In the genomic region with DNA sequence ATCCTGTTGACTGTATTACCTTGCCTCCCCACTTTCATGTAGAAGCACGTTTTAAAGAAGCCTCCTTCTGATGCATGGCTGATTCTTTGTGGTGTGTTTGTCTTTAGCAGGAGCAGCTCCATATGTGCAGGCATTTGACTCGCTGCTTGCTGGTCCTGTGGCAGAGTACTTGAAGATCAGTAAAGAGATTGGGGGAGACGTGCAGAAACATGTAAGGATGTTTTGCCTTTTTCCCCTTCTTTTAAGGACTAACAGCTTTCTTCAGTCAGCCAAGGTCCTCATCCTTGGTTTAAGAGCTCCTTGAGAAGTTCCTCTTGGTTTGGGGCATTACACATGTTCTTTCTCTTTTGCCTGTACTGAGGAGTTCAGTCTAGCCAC, we compare ENCODE assay signal across 10 cellular contexts. TPM values are rescaled to one million over a fixed set of nuclear protein-coding genes. Genes with fewer than 3 reads are reported as not detected.
DNase-seq lines count a peak whose midpoint lies in the region; ATAC-seq lines count a peak whose summit lies in the region.
"Had no signal": no experiment of that assay in that cellular context is flagged by ENCODE, and none has a peak within 500 bp of the region (broad histone marks: within the 10 kb centered on the region; RNA-seq: fewer than 3 reads in every experiment).

No MANE protein-coding gene starts in this region.

- POLR2A ChIA-PET in activated CD4-positive, alpha-beta T cell treated with anti-CD3 and anti-CD28 coated beads for 36 hours (lab: Charles Lee): interaction anchor here (0.5 to 0.7 kb wide), 2 partner anchors 24 to 314 kb away, joined by 3 read pairs; no protein-coding TSS in a partner anchor

- no peak overlapping the region for H3K9ac ChIP-seq in subcutaneous abdominal adipose tissue (ENCODE audit: low read length in 5 of 5)

- H3K4me3 Mint-ChIP-seq in activated CD4-positive, alpha-beta T cell treated with anti-CD3 and anti-CD28 coated beads for 36 hours: peak overlapping the region; percentile 60
- H3K4me3 Mint-ChIP-seq: nephron had no signal

- H3K9me3 Mint-ChIP-seq in activated CD4-positive, alpha-beta T cell treated with anti-CD3 and anti-CD28 coated beads for 36 hours (ENCODE audit: low read depth): peaks cover 2% of the 10 kb centered on the region
- H3K9me3 Mint-ChIP-seq: nephron had no signal

- no peaks in the 10 kb centered on the region for H3K27me3 ChIP-seq in subcutaneous abdominal adipose tissue (ENCODE audit: control insufficient read depth in 5 of 5, insufficient read depth in 4 of 5, low read length in 5 of 5)

- peak overlapping the region in 1 of 5 donors; percentile 3 for H3K4me3 ChIP-seq in subcutaneous abdominal adipose tissue (ENCODE audit: low read depth in 1 of 5, low read length in 5 of 5)
- H3K4me3 ChIP-seq: A549 had no signal

- peak overlapping the region; percentile 90 for H3K27ac Mint-ChIP-seq in activated CD4-positive, alpha-beta T cell treated with anti-CD3 and anti-CD28 coated beads for 36 hours
- H3K27ac Mint-ChIP-seq: nephron had no signal

- no peaks in the 10 kb centered on the region for H3K9me3 ChIP-seq in subcutaneous abdominal adipose tissue (ENCODE audit: control insufficient read depth in 5 of 5, low read length in 5 of 5)
- H3K9me3 ChIP-seq: A549 had no signal

- H3K4me1 ChIP-seq in subcutaneous abdominal adipose tissue (ENCODE audit: control insufficient read depth in 5 of 5, insufficient read depth in 5 of 5, low read length in 5 of 5): peaks cover 3 to 75% (median 50%) of the 10 kb centered on the region in 5 donors

- no peaks in the 10 kb centered on the region for H3K27me3 Mint-ChIP-seq in activated CD4-positive, alpha-beta T cell treated with anti-CD3 and anti-CD28 coated beads for 36 hours

- ATAC-seq in activated CD4-positive, alpha-beta T cell treated with anti-CD3 and anti-CD28 coated beads for 36 hours: peak; percentile 17
- ATAC-seq in esophagus mucosa: peak; percentile 40

- intact Hi-C loops in activated CD4-positive, alpha-beta T cell treated with anti-CD3 and anti-CD28 coated beads for 36 hours (cut with DNase I, micrococcal nuclease): loop anchor here (1.0 to 5.0 kb wide), 3 partner anchors 11 to 922 kb away; partner anchors contain the start of gene CAP1 (in 1 of the 2)

- peaks cover 38 to 64% (median 57%) of the 10 kb centered on the region in 5 donors for H3K36me3 ChIP-seq in subcutaneous abdominal adipose tissue (ENCODE audit: control insufficient read depth in 5 of 5, insufficient read depth in 5 of 5, low read length in 5 of 5)

- peaks cover 88% of the 10 kb centered on the region for H3K4me1 Mint-ChIP-seq in activated CD4-positive, alpha-beta T cell treated with anti-CD3 and anti-CD28 coated beads for 36 hours
- H3K4me1 Mint-ChIP-seq: nephron had no signal

- peaks cover 80% of the 10 kb centered on the region for H3K36me3 Mint-ChIP-seq in activated CD4-positive, alpha-beta T cell treated with anti-CD3 and anti-CD28 coated beads for 36 hours (ENCODE audit: low read depth)

- DNase-seq in activated CD4-positive, alpha-beta T cell treated with anti-CD3 and anti-CD28 coated beads for 36 hours: no peak
- DNase-seq in activated CD4-positive, alpha-beta T cell treated with anti-CD3 and anti-CD28 coated beads for 48 hours: no peak
- DNase-seq in SKM-1 treated with dmso at 0.1 percent for 144 hours (lab: John Stamatoyannopoulos, UW; ENCODE audit: unreplicated experiment) (peak; percentile 43), DMS153 treated with DMSO at 0.1 percent for 48 hours (lab: John Stamatoyannopoulos, UW; ENCODE audit: unreplicated experiment) (no peak), NCI-H2029 (lab: John Stamatoyannopoulos, UW) (no peak), NCI-H1694 treated with DMSO at 0.1 percent for 48 hours (lab: John Stamatoyannopoulos, UW) (no peak)

- H3K27ac ChIP-seq in subcutaneous abdominal adipose tissue (ENCODE audit: low read depth, low read length): peak overlapping the region; percentile 58

- CTCF ChIA-PET in activated CD4-positive, alpha-beta T cell treated with anti-CD3 and anti-CD28 coated beads for 36 hours (lab: Charles Lee): interaction anchor here (0.6 to 2.5 kb wide), 12 partner anchors 10 to 369 kb away, joined by 3 to 12 read pairs (median 4); partner anchors contain the start of gene HPCAL4

RNA-seq across cellular contexts. Expression of gene CAP1, which starts 19.4 kb away (rescaled TPM):
- 100 to 1,000 TPM; 527 to 553 TPM for total RNA-seq in activated CD4-positive, alpha-beta T cell treated with anti-CD3 and anti-CD28 coated beads for 36 hours
- total RNA-seq in esophagus mucosa: 240 TPM

RNA-seq across cellular contexts. Expression of gene PPT1, which starts 37.1 kb away (rescaled TPM):
- total RNA-seq in activated CD4-positive, alpha-beta T cell treated with anti-CD3 and anti-CD28 coated beads for 36 hours: 10 to 100 TPM; 75.4 to 77.4 TPM
- 41.0 TPM for total RNA-seq in esophagus mucosa
